ENCODE assay signal across 8 cellular contexts in the genomic region with DNA sequence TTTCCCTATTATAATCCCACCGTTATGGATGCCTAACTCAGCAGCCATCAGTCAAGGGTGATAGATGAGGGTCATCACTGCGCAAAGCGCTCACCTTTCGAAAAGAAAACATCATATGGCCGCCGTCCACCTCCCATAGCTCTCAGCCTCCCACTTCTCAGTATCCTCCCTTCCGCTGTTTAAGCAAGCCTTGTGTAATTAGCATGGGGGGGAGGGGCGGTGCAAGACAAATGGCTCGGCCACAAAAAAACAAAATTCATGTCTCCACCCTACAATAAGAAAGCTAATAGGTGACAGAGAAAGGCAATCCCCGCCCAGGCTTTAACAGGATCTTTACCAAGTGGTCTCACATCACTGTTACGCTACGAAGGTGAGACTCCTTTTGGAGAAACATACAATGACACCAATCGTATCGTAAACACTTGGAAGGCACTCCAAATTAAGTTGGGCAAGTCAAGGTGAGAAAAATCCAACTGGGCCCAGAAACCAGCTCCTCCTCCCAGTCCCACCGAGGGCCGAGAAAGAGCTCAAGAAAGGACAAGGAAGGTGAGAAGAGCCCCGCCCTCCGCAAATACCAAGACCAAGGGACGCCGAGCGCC.
DNase-seq lines count a peak whose midpoint lies in the region; ATAC-seq and TF ChIP-seq lines count a peak whose summit lies in the region.

No MANE protein-coding gene starts in this region.

- ATAC-seq in GM21423 (IDR thresholded peaks at IDR 0.05; ENCODE audit: unreplicated experiment) (no peak), HG03457 (IDR thresholded peaks at IDR 0.05; ENCODE audit: unreplicated experiment) (no peak)

- DNase-seq in ELR (ENCODE audit: low read depth) (peak; percentile 74), HUDEP-2 (lab: John Stamatoyannopoulos, UW; ENCODE audit: unreplicated experiment in 76 of 76) (peak in 51 of 76 experiments; percentile 24 to 77 (median 55))

- H3K9me2 ChIP-seq in SU-DHL-6 (replicated peaks; ENCODE audit: insufficient read depth, low read length): no peaks in the 10 kb centered on the region

- peaks cover 38% of the 10 kb centered on the region for H4K20me1 ChIP-seq in SU-DHL-6 (ENCODE audit: low read depth, low read length)

- H3K9me3 ChIP-seq in SU-DHL-6 (ENCODE audit: insufficient read depth, low read length): no peaks in the 10 kb centered on the region

- peak overlapping the region; percentile 83 for H3K27ac ChIP-seq in SU-DHL-6 (ENCODE audit: low read depth, low read length)
- peak overlapping the region; percentile 97 for H3K27ac ChIP-seq in angular gyrus (ENCODE audit: low read depth, low read length)
- peak overlapping the region; percentile 80 to 99 (median 95) for H3K27ac ChIP-seq in skin epidermis

- H3K4me3 ChIP-seq in SU-DHL-6 (ENCODE audit: insufficient read depth, low read length, poor library complexity, severe bottlenecking): peak overlapping the region; percentile 66
- peak overlapping the region; percentile 79 for H3K4me3 ChIP-seq in iPS-11a (ENCODE audit: low read depth, low read length)
- peak overlapping the region; percentile 49 to 82 (median 67) for H3K4me3 ChIP-seq in skin epidermis

- H3K36me3 ChIP-seq in SU-DHL-6 (ENCODE audit: low read length): peaks cover 45% of the 10 kb centered on the region

- peaks cover 57% of the 10 kb centered on the region for H3K79me2 ChIP-seq in SU-DHL-6 (ENCODE audit: insufficient read depth, low read length)

- TF ChIP-seq CTCF in SU-DHL-6 (IDR thresholded peaks at IDR 0.05; ENCODE audit: insufficient read depth, low read length, poor library complexity, severe bottlenecking): no peak

- peaks cover 39% of the 10 kb centered on the region for H3F3A ChIP-seq in SU-DHL-6 (ENCODE audit: insufficient read depth)

- H3K9ac ChIP-seq in SU-DHL-6 (ENCODE audit: low read length): peak overlapping the region; percentile 79

- no peaks in the 10 kb centered on the region for H3K27me3 ChIP-seq in SU-DHL-6 (ENCODE audit: low read length)

- H2AFZ ChIP-seq in SU-DHL-6 (ENCODE audit: low read depth, low read length, severe bottlenecking): no peak overlapping the region

- peak overlapping the region; percentile 83 for H3K4me2 ChIP-seq in SU-DHL-6 (ENCODE audit: low read depth, low read length, poor library complexity, severe bottlenecking)
